In genomic region chr1:83471272-83471671, GRCh38 we compare ENCODE assay signal across 7 cellular contexts.
DNase-seq lines count a peak whose midpoint lies in the region; ATAC-seq, FAIRE-seq and TF ChIP-seq lines count a peak whose summit lies in the region.
"Not testable (repeated sequence)": the region's sequence is repeated elsewhere in the genome, so short reads cannot be mapped to it uniquely, and the experiment has no call there.

No MANE protein-coding gene starts in this region.

- not testable (repeated sequence) for TF ChIP-seq POLR2A in GM12878 (IDR thresholded peaks at IDR 0.05; ENCODE audit: low read depth, low read length)

- ATAC-seq in GM18502 (IDR thresholded peaks at IDR 0.05; ENCODE audit: poor library complexity, unreplicated experiment) (peak; percentile 60), GM18867 (IDR thresholded peaks at IDR 0.05; ENCODE audit: unreplicated experiment) (peak; percentile 54), GM19351 (IDR thresholded peaks at IDR 0.05; ENCODE audit: unreplicated experiment) (peak; percentile 56), GM21786 (IDR thresholded peaks at IDR 0.05; ENCODE audit: unreplicated experiment) (peak; percentile 58), HG03025 (IDR thresholded peaks at IDR 0.05; ENCODE audit: low FRiP score, unreplicated experiment) (peak; percentile 58), GM12878 (peak; percentile 85)

- WGBS in GM12878 (ENCODE audit: insufficient coverage, insufficient replicate concordance, low lambda C conversion rate, missing lambda C conversion rate): 0% methylated on average over 1 of the region's 1 CpG

- intact Hi-C loops in GM12878 (cut with micrococcal nuclease; ENCODE audit: unreplicated experiment): not testable (repeated sequence)

- H3K9ac ChIP-seq in GM12878 (ENCODE audit: control insufficient read depth, insufficient read depth, low read length): not testable (repeated sequence)

- TF ChIP-seq RAD21 in GM12878 (IDR thresholded peaks at IDR 0.05; ENCODE audit: insufficient read depth, low read depth, low read length): not testable (repeated sequence)

- not testable (repeated sequence) for H2AFZ ChIP-seq in GM12878 (ENCODE audit: control insufficient read depth, low read depth, low read length)

- H3K27ac ChIP-seq in GM12878 (ENCODE audit: control insufficient read depth, insufficient read depth): not testable (repeated sequence)

- not testable (repeated sequence) for H3K4me1 ChIP-seq in GM12878 (ENCODE audit: control insufficient read depth, insufficient read depth, low read length)

- H3K9me3 ChIP-seq in GM12878 (replicated peaks; ENCODE audit: control insufficient read depth, insufficient read depth, low read length): not testable (repeated sequence)

- not testable (repeated sequence) for FAIRE-seq in GM12878 (lab: Jason Lieb, UNC)

- not testable (repeated sequence) for H3K36me3 ChIP-seq in GM12878 (ENCODE audit: control insufficient read depth in 2 of 2, insufficient read depth in 2 of 2, low read length in 1 of 2)

- TF ChIP-seq EP300 in GM12878 (IDR thresholded peaks at IDR 0.05; ENCODE audit: borderline replicate concordance in 1 of 2, control insufficient read depth in 1 of 2, low read depth in 2 of 2, low read length in 2 of 2): not testable (repeated sequence)

- H3K79me2 ChIP-seq in GM12878 (ENCODE audit: control insufficient read depth, insufficient read depth, low read length): not testable (repeated sequence)

- H4K20me1 ChIP-seq in GM12878 (ENCODE audit: control insufficient read depth, insufficient read depth): not testable (repeated sequence)

- DNase-seq in MV-4-11 (lab: John Stamatoyannopoulos, UW) (peak; percentile 4), GM12878 (ENCODE audit: low read depth, low spot score) (peak; percentile 23)

- H3K27me3 ChIP-seq in GM12878 (replicated peaks in 1 of 2; ENCODE audit: control insufficient read depth in 2 of 2, insufficient read depth in 2 of 2, low read length in 1 of 2): not testable (repeated sequence)

- not testable (repeated sequence) for H3K4me2 ChIP-seq in GM12878 (ENCODE audit: control insufficient read depth, insufficient read depth)

- CTCF ChIA-PET in GM12878 (lab: Yijun Ruan, JAX): interaction anchor here (0.7 kb wide), 1 partner anchor 19 kb away, joined by 3 read pairs; no protein-coding TSS in a partner anchor

- POLR2A ChIA-PET in GM12878 (lab: Charles Lee): not testable (repeated sequence)

- not testable (repeated sequence) for H3K4me3 ChIP-seq in GM12878

- RAD21 ChIA-PET in GM12878 (lab: Charles Lee; ENCODE audit: unreplicated experiment): not testable (repeated sequence)

- SMC1A ChIA-PET in GM12878 (lab: Charles Lee; ENCODE audit: uncharacterized antibody, unreplicated experiment): interaction anchor here (0.6 to 0.8 kb wide), 2 partner anchors 39 to 298 kb away, joined by 3 read pairs; no protein-coding TSS in a partner anchor

- in situ Hi-C loops in GM12878 (cut with MboI): not testable (repeated sequence)

- not testable (repeated sequence) for BruUV-seq in GM12878 (replicated peaks; lab: Mats Ljungman, UMichigan)

- TF ChIP-seq CTCF in GM12878 (IDR thresholded peaks at IDR 0.05 in 2 of 3, conservative IDR thresholded peaks at IDR 0.05 in 1 of 3; ENCODE audit: control insufficient read depth in 2 of 3, extremely low read depth in 1 of 3, insufficient read depth in 1 of 3, low read depth in 3 of 3, low read length in 3 of 3): not testable (repeated sequence)

TF ChIP-seq in GM12878, 131 proteins besides CTCF, POLR2A, EP300 and RAD21:
- TF ChIP-seq SPI1 (IDR thresholded peaks at IDR 0.05; ENCODE audit: borderline replicate concordance, insufficient read depth, low read depth, low read length) (0 out of 2 replicates have a peak, but pooled peaks have one; percentile 19), BHLHE40 (IDR thresholded peaks at IDR 0.05; ENCODE audit: borderline replicate concordance in 1 of 2, low read depth in 2 of 2, low read length in 1 of 2) (peak in 1 of 2 experiments; percentile 47; a peak in 2 of 4 replicates)
